ENCODE assay signal across 8 cellular contexts in genomic region chr14:57389646-57390036, GRCh38. TPM values are rescaled to one million over a fixed set of nuclear protein-coding genes. Genes with fewer than 3 reads are reported as not detected.
DNase-seq lines count a peak whose midpoint lies in the region; ATAC-seq lines count a peak whose summit lies in the region.

No MANE protein-coding gene starts in this region.

- intact Hi-C loops in activated T-helper 2 cell treated with anti-CD3 and anti-CD28 coated beads, Interferon-gamma antibody, Interleukin-2, Interleukin-4, amounts not matched to agents 10 μg/mL and 5 μg/mL and 100 μg/mL, durations not matched to agents 14 hours and 24 hours and 36 hours (cut with micrococcal nuclease), result loop anchor here (2.0 kb wide), 1 partner anchor 121 kb away; the partner anchor contains the start of genes AP5M1 and EXOC5

- peak overlapping the region; percentile 91 for H3K27ac Mint-ChIP-seq in activated T-helper 2 cell treated with anti-CD3 and anti-CD28 coated beads, Interferon-gamma antibody, Interleukin-2, Interleukin-4, amounts not matched to agents 10 μg/mL and 5 μg/mL and 100 μg/mL, durations not matched to agents 14 hours and 24 hours and 36 hours
- H3K27ac Mint-ChIP-seq in stimulated activated naive CD8-positive, alpha-beta T cell treated with anti-CD3 and anti-CD28 coated beads, Interleukin-15, amount 100 ng/mL, for 72 hours, result peak overlapping the region; percentile 94 to 98

- no peaks in the 10 kb centered on the region for H3K27me3 Mint-ChIP-seq in activated T-helper 2 cell treated with anti-CD3 and anti-CD28 coated beads, Interferon-gamma antibody, Interleukin-2, Interleukin-4, amounts not matched to agents 10 μg/mL and 5 μg/mL and 100 μg/mL, durations not matched to agents 14 hours and 24 hours and 36 hours (ENCODE audit: low read depth)
- no peaks in the 10 kb centered on the region for H3K27me3 Mint-ChIP-seq in stimulated activated naive CD8-positive, alpha-beta T cell treated with anti-CD3 and anti-CD28 coated beads, Interleukin-15, amount 100 ng/mL, for 72 hours

- H3K9me3 Mint-ChIP-seq in activated T-helper 2 cell treated with anti-CD3 and anti-CD28 coated beads, Interferon-gamma antibody, Interleukin-2, Interleukin-4, amounts not matched to agents 10 μg/mL and 5 μg/mL and 100 μg/mL, durations not matched to agents 14 hours and 24 hours and 36 hours, result no peaks in the 10 kb centered on the region
- H3K9me3 Mint-ChIP-seq in stimulated activated naive CD8-positive, alpha-beta T cell treated with anti-CD3 and anti-CD28 coated beads, Interleukin-15, amount 100 ng/mL, for 72 hours, result no peaks in the 10 kb centered on the region

- peaks cover 25% of the 10 kb centered on the region for H3K36me3 Mint-ChIP-seq in activated T-helper 2 cell treated with anti-CD3 and anti-CD28 coated beads, Interferon-gamma antibody, Interleukin-2, Interleukin-4, amounts not matched to agents 10 μg/mL and 5 μg/mL and 100 μg/mL, durations not matched to agents 14 hours and 24 hours and 36 hours (ENCODE audit: low read depth)

- peak overlapping the region; percentile 93 for H3K4me3 Mint-ChIP-seq in activated T-helper 2 cell treated with anti-CD3 and anti-CD28 coated beads, Interferon-gamma antibody, Interleukin-2, Interleukin-4, amounts not matched to agents 10 μg/mL and 5 μg/mL and 100 μg/mL, durations not matched to agents 14 hours and 24 hours and 36 hours (ENCODE audit: low read depth)
- peak overlapping the region; percentile 83 to 87 for H3K4me3 Mint-ChIP-seq in stimulated activated naive CD8-positive, alpha-beta T cell treated with anti-CD3 and anti-CD28 coated beads, Interleukin-15, amount 100 ng/mL, for 72 hours

- peak; percentile 22 to 61 for DNase-seq in NCI-H526 (lab: John Stamatoyannopoulos, UW)
- no peak for DNase-seq in NCI-H526 treated with DMSO at 0.1 percent for 48 hours (lab: John Stamatoyannopoulos, UW)
- peak; percentile 31 for DNase-seq in HT-29 (ENCODE audit: low spot score)
- no peak for DNase-seq in activated T-helper 2 cell treated with anti-CD3 and anti-CD28 coated beads, Interferon-gamma antibody, Interleukin-2, Interleukin-4, amounts not matched to agents 10 μg/mL and 5 μg/mL and 100 μg/mL, durations not matched to agents 14 hours and 24 hours and 36 hours (ENCODE audit: low spot score)
- DNase-seq in iPS-NIHi7 (ENCODE audit: extremely low spot score), result peak; percentile 34
- no peak for DNase-seq in stimulated activated naive CD8-positive, alpha-beta T cell treated with anti-CD3 and anti-CD28 coated beads, Interleukin-15, amount 100 ng/mL, for 72 hours
- DNase-seq in NCI-H128 (lab: John Stamatoyannopoulos, UW; ENCODE audit: unreplicated experiment), result no peak

- no peak for ATAC-seq in stimulated activated naive CD8-positive, alpha-beta T cell treated with anti-CD3 and anti-CD28 coated beads, Interleukin-15, amount 100 ng/mL, for 72 hours
- ATAC-seq in GM21360 (IDR thresholded peaks at IDR 0.05; ENCODE audit: unreplicated experiment), result no peak

- peaks cover 37% of the 10 kb centered on the region for H3K4me1 Mint-ChIP-seq in activated T-helper 2 cell treated with anti-CD3 and anti-CD28 coated beads, Interferon-gamma antibody, Interleukin-2, Interleukin-4, amounts not matched to agents 10 μg/mL and 5 μg/mL and 100 μg/mL, durations not matched to agents 14 hours and 24 hours and 36 hours (ENCODE audit: low read depth)
- peaks cover 39% of the 10 kb centered on the region for H3K4me1 Mint-ChIP-seq in stimulated activated naive CD8-positive, alpha-beta T cell treated with anti-CD3 and anti-CD28 coated beads, Interleukin-15, amount 100 ng/mL, for 72 hours

RNA-seq across cellular contexts. Expression of gene NAA30, which starts 0.7 kb away (rescaled TPM):
- 4.0 and 5.0 TPM in 2 replicates for total RNA-seq in HT-29 (2014; rRNA removed; shearing (Covaris generic))
- 16.8 and 17.8 TPM in 2 replicates for total RNA-seq in activated T-helper 2 cell treated with anti-CD3 and anti-CD28 coated beads, Interferon-gamma antibody, Interleukin-2, Interleukin-4, amounts not matched to agents 10 μg/mL and 5 μg/mL and 100 μg/mL, durations not matched to agents 14 hours and 24 hours and 36 hours

Comparison
In these comparisons a context has a peak if more than half of its experiments do, and no peak if none do; other contexts are left out.
1. DNase-seq: peak in NCI-H526 (2 of 2), HT-29 (single experiment) and iPS-NIHi7 (single experiment); none in NCI-H526 treated with DMSO at 0.1 percent for 48 hours (single experiment), activated T-helper 2 cell treated with anti-CD3 and anti-CD28 coated beads, Interferon-gamma antibody, Interleukin-2, Interleukin-4, amounts not matched to agents 10 μg/mL and 5 μg/mL and 100 μg/mL, durations not matched to agents 14 hours and 24 hours and 36 hours (single experiment), stimulated activated naive CD8-positive, alpha-beta T cell treated with anti-CD3 and anti-CD28 coated beads, Interleukin-15, amount 100 ng/mL, for 72 hours (0 of 2) and NCI-H128 (single experiment).